9 cellular contexts compared by ENCODE assay signal in the genomic region with DNA sequence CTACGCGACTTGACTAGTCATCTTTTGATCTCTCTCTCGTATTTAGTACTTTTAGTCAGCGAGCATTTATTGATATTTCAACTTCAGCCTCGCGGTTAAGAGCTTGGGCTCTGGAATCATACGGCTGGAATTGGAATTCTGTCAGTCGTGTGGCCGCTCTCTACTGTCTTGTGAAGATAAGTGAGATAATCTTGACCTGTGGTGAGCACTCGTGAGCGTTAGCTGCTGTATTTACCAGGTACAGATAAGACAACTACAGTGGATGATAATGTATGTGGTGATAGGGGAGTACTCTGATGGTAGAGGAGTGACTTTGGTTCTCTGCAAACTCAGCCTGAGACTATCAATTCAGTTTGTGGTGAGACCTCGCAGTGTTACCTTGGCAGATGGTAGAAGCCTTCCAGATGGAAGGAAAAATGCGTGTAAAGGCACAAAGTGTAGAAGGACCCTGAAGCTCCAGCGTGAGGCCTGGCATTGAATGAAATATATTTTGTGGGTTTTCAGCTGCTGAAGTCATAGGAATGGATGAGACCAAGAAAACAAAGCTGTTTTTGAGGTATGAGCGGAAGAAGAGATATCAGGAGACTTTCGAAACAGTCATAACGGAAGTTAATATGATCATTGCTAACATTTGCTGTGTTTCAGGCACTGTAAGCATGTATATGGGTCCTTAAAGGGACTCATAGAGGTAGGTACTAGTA. TPM values are rescaled to one million over a fixed set of nuclear protein-coding genes. Genes with fewer than 3 reads are reported as not detected.
DNase-seq lines count a peak whose midpoint lies in the region; ATAC-seq and FAIRE-seq lines count a peak whose summit lies in the region.
"Had no signal": no experiment of that assay in that cellular context is flagged by ENCODE, and none has a peak within 500 bp of the region (broad histone marks: within the 10 kb centered on the region; RNA-seq: fewer than 3 reads in every experiment).

No MANE protein-coding gene starts in this region.

- no peak overlapping the region for H3K4me3 Mint-ChIP-seq in naive thymus-derived CD8-positive, alpha-beta T cell
- H3K4me3 Mint-ChIP-seq: IgD-negative memory B cell had no signal

- no peaks in the 10 kb centered on the region for H3K9me3 Mint-ChIP-seq in naive thymus-derived CD8-positive, alpha-beta T cell
- H3K9me3 Mint-ChIP-seq: IgD-negative memory B cell had no signal

- H3K36me3 Mint-ChIP-seq in naive thymus-derived CD8-positive, alpha-beta T cell = peaks cover 6 to 39% (median 22%) of the 10 kb centered on the region in 3 donors

- peak overlapping the region; percentile 94 for H3K27ac ChIP-seq in caudate nucleus (ENCODE audit: low read depth, low read length)

- POLR2A ChIA-PET in naive thymus-derived CD8-positive, alpha-beta T cell (lab: Charles Lee) = interaction anchor here (0.8 to 13.4 kb wide), 22 partner anchors 12 to 442 kb away, joined by 3 to 705 read pairs (median 6); partner anchors contain the start of genes C11orf65, CUL5 and DDX10

- no peaks in the 10 kb centered on the region for H3K27me3 Mint-ChIP-seq in naive thymus-derived CD8-positive, alpha-beta T cell
- H3K27me3 Mint-ChIP-seq: IgD-negative memory B cell had no signal

- ATAC-seq in GM18502 (IDR thresholded peaks at IDR 0.05; ENCODE audit: poor library complexity, unreplicated experiment) (peak; percentile 38), HG03039 (IDR thresholded peaks at IDR 0.05; ENCODE audit: unreplicated experiment) (peak; percentile 20)
- peak; percentile 12 to 21 for ATAC-seq in naive thymus-derived CD8-positive, alpha-beta T cell

- H3K27ac Mint-ChIP-seq in naive thymus-derived CD8-positive, alpha-beta T cell = no peak overlapping the region
- H3K27ac Mint-ChIP-seq: IgD-negative memory B cell had no signal

- peaks cover 21 to 50% (median 39%) of the 10 kb centered on the region in 4 donors for H3K4me1 Mint-ChIP-seq in naive thymus-derived CD8-positive, alpha-beta T cell

- peak; percentile 5 for DNase-seq in A172 (ENCODE audit: low spot score)
- peak; percentile 18 for DNase-seq in RPMI7951 (ENCODE audit: low read depth)
- peak in 2 of 61 donors; percentile 37 to 64 for DNase-seq in caudate nucleus (lab: John Stamatoyannopoulos, UW)
- DNase-seq in naive thymus-derived CD8-positive, alpha-beta T cell = peak in 5 of 10 donors; percentile 38 to 77 (median 66)
- DNase-seq in RCC 7860 (ENCODE audit: low spot score) = no peak
- DNase-seq in NCI-H128 (lab: John Stamatoyannopoulos, UW; ENCODE audit: unreplicated experiment) = no peak

- no peak for FAIRE-seq in RCC 7860 (lab: Jason Lieb, UNC)

RNA-seq across cellular contexts. Expression of gene ATM, which starts 0.7 kb away (rescaled TPM):
- 15.5 and 30.3 TPM in 2 replicates for total RNA-seq in A172 (2014; rRNA removed; shearing (Covaris generic))
- 66.4 and 67.1 TPM in 2 replicates for total RNA-seq in RPMI7951 (2014; rRNA removed; shearing (Covaris generic))
- 100 to 1,000 TPM; 792 to 837 TPM for total RNA-seq in naive thymus-derived CD8-positive, alpha-beta T cell
- polyA plus RNA-seq in naive thymus-derived CD8-positive, alpha-beta T cell = 100 to 1,000 TPM; 105 to 164 (median 121) TPM

RNA-seq across cellular contexts. Expression of gene NPAT, which starts 1.2 kb away (rescaled TPM):
- 9.1 and 9.2 TPM in 2 replicates for total RNA-seq in A172 (2014; rRNA removed; shearing (Covaris generic))
- total RNA-seq in RPMI7951 (2014; rRNA removed; shearing (Covaris generic)) = 20.6 and 25.0 TPM in 2 replicates
- 10 to 100 TPM; 73.9 to 75.8 TPM for total RNA-seq in naive thymus-derived CD8-positive, alpha-beta T cell
- polyA plus RNA-seq in naive thymus-derived CD8-positive, alpha-beta T cell = 10 to 100 TPM; 34.9 to 52.8 (median 47.0) TPM

Comparison
In these comparisons a context has a peak if more than half of its experiments do, and no peak if none do; other contexts are left out.
1. DNase-seq: peak in A172 (single experiment) and RPMI7951 (single experiment); none in RCC 7860 (single experiment) and NCI-H128 (single experiment).
2. RNA of gene ATM, which starts 0.7 kb away (total RNA-seq): 792 to 837 TPM in naive thymus-derived CD8-positive, alpha-beta T cell; 66.4 to 67.1 TPM in RPMI7951 and 15.5 to 30.3 TPM in A172; every median in the first group is over 10 times any median in the second.
3. Peak in every context shown above with its lines, with median percentiles within 50 percentile points of each other: ATAC-seq.